In genomic region chr3:69090021-69090420, GRCh38 we compare ENCODE assay signal across 10 cellular contexts. TPM values are rescaled to one million over a fixed set of nuclear protein-coding genes. Genes with fewer than 3 reads are reported as not detected.
A peak's percentile ranks its signal among the peaks of the same experiment; 100 is the strongest.
DNase-seq lines count a peak whose midpoint lies in the region; ATAC-seq and TF ChIP-seq lines count a peak whose summit lies in the region.
"Had no signal": no experiment of that assay in that cellular context is flagged by ENCODE, and none has a peak within 500 bp of the region (broad histone marks: within the 10 kb centered on the region; RNA-seq: fewer than 3 reads in every experiment).

No MANE protein-coding gene starts in this region.

- H3K27ac Mint-ChIP-seq in T-helper 1 cell treated with Interleukin-12 subunit alpha and Interleukin-12 subunit beta and Interleukin-4 antibody, amounts not matched to agents 30 μg/mL and 1 μg/mL, for 36 hours, result peak overlapping the region; percentile 70

- intact Hi-C loops in adrenal gland (cut with DNase I), result no loop called here

- H3K9me3 ChIP-seq in adrenal gland (replicated peaks in 1 of 3), result no peaks in the 10 kb centered on the region
- no peaks in the 10 kb centered on the region for H3K9me3 ChIP-seq in hepatocyte (ENCODE audit: low read depth)
- no peaks in the 10 kb centered on the region for H3K9me3 ChIP-seq in suprapubic skin

- H2AFZ ChIP-seq in hepatocyte, result no peak overlapping the region

- H3K36me3 ChIP-seq in adrenal gland (replicated peaks in 1 of 2) (peaks cover 0 to 7% of the 10 kb centered on the region in 2 donors), hepatocyte (replicated peaks; ENCODE audit: insufficient read depth, low read depth) (no peaks in the 10 kb centered on the region), suprapubic skin (no peaks in the 10 kb centered on the region)

- H3K4me1 Mint-ChIP-seq in T-helper 1 cell treated with Interleukin-12 subunit alpha and Interleukin-12 subunit beta and Interleukin-4 antibody, amounts not matched to agents 30 μg/mL and 1 μg/mL, for 36 hours (ENCODE audit: low read depth), result peaks cover 54% of the 10 kb centered on the region

- peak overlapping the region in 3 of 5 donors; percentile 38 to 66 (median 62) for H3K27ac ChIP-seq in adrenal gland
- H3K27ac ChIP-seq in hepatocyte, result no peak overlapping the region
- H3K27ac ChIP-seq in suprapubic skin, result peak overlapping the region; percentile 62

- no peak for TF ChIP-seq EP300 in suprapubic skin (IDR thresholded peaks at IDR 0.05)

- H3K27me3 ChIP-seq in adrenal gland (no peaks in the 10 kb centered on the region), hepatocyte (no peaks in the 10 kb centered on the region), suprapubic skin (no peaks in the 10 kb centered on the region)

- H3K36me3 Mint-ChIP-seq in T-helper 1 cell treated with Interleukin-12 subunit alpha and Interleukin-12 subunit beta and Interleukin-4 antibody, amounts not matched to agents 30 μg/mL and 1 μg/mL, for 36 hours (ENCODE audit: low read depth), result peaks cover 65% of the 10 kb centered on the region

- peaks cover 88% of the 10 kb centered on the region for H3K79me2 ChIP-seq in hepatocyte

- TF ChIP-seq CTCF in adrenal gland (IDR thresholded peaks at IDR 0.05), result no peak
- TF ChIP-seq CTCF in hepatocyte (IDR thresholded peaks at IDR 0.05; ENCODE audit: poor library complexity), result no peak
- TF ChIP-seq CTCF in suprapubic skin (IDR thresholded peaks at IDR 0.05), result no peak

- H3K4me2 ChIP-seq in hepatocyte, result peak overlapping the region; percentile 6

- peaks cover 22% of the 10 kb centered on the region for H4K20me1 ChIP-seq in hepatocyte (ENCODE audit: insufficient read depth, poor library complexity, severe bottlenecking)

- TF ChIP-seq POLR2A in adrenal gland (IDR thresholded peaks at IDR 0.05) (peak in 1 of 2 donors; percentile 36), suprapubic skin (IDR thresholded peaks at IDR 0.05) (no peak)

- no peak for ATAC-seq in GM21367 (IDR thresholded peaks at IDR 0.05; ENCODE audit: unreplicated experiment)
- ATAC-seq: K562 had no signal

- no peaks in the 10 kb centered on the region for H3K27me3 Mint-ChIP-seq in T-helper 1 cell treated with Interleukin-12 subunit alpha and Interleukin-12 subunit beta and Interleukin-4 antibody, amounts not matched to agents 30 μg/mL and 1 μg/mL, for 36 hours (ENCODE audit: low read depth)

- H3K4me1 ChIP-seq in adrenal gland (replicated peaks in 1 of 2), result peaks cover 72 to 86% of the 10 kb centered on the region in 2 donors
- H3K4me1 ChIP-seq in hepatocyte (ENCODE audit: insufficient read depth), result peaks cover 27% of the 10 kb centered on the region
- H3K4me1 ChIP-seq in suprapubic skin, result peaks cover 89% of the 10 kb centered on the region

- DNase-seq in T-helper 1 cell, result no peak
- no peak for DNase-seq in adrenal gland
- no peak for DNase-seq in hepatocyte (ENCODE audit: low spot score)
- no peak for DNase-seq in suprapubic skin (ENCODE audit: low spot score in 2 of 2)
- DNase-seq in activated CD4-positive, CD25-positive, alpha-beta regulatory T cell (lab: John Stamatoyannopoulos, UW), result no peak
- DNase-seq in NCI-H2107 treated with DMSO at 0.1 percent for 48 hours (lab: John Stamatoyannopoulos, UW; ENCODE audit: unreplicated experiment), result no peak

- 43 to 58% (median 51%) methylated on average over 3 of the region's 3 CpGs for WGBS in adrenal gland, 4 donors
- 75% methylated on average over 3 of the region's 3 CpGs for WGBS in hepatocyte (ENCODE audit: low lambda C conversion rate, missing lambda C conversion rate)
- WGBS in suprapubic skin, result 34% methylated on average over 3 of the region's 3 CpGs

- peak overlapping the region in 1 of 4 donors; percentile 15 for H3K4me3 ChIP-seq in adrenal gland
- H3K4me3 ChIP-seq in hepatocyte, result no peak overlapping the region
- no peak overlapping the region for H3K4me3 ChIP-seq in suprapubic skin
- H3K4me3 ChIP-seq: K562 had no signal

- no peaks in the 10 kb centered on the region for H3K9me2 ChIP-seq in hepatocyte (replicated peaks; ENCODE audit: insufficient read depth)

- H3K4me3 Mint-ChIP-seq in T-helper 1 cell treated with Interleukin-12 subunit alpha and Interleukin-12 subunit beta and Interleukin-4 antibody, amounts not matched to agents 30 μg/mL and 1 μg/mL, for 36 hours, result peak overlapping the region; percentile 71

- no peaks in the 10 kb centered on the region for H3K9me3 Mint-ChIP-seq in T-helper 1 cell treated with Interleukin-12 subunit alpha and Interleukin-12 subunit beta and Interleukin-4 antibody, amounts not matched to agents 30 μg/mL and 1 μg/mL, for 36 hours

RNA-seq across cellular contexts. Expression of gene ARL6IP5, which starts 5.3 kb away (rescaled TPM):
- 100 to 1,000 TPM; 105 to 276 (median 191) TPM for total RNA-seq in adrenal gland
- polyA plus RNA-seq in adrenal gland, result 100 to 1,000 TPM; 100 to 198 (median 130) TPM
- total RNA-seq in hepatocyte, result 70.4 and 72.2 TPM in 2 replicates
- polyA plus RNA-seq in hepatocyte, result 103 and 116 TPM in 2 replicates
- total RNA-seq in suprapubic skin, result 100 to 1,000 TPM in 1 of 4 donors, 10 to 100 TPM in 3; 58.6 to 106 (median 69.0) TPM

RNA-seq across cellular contexts. Expression of gene UBA3, which starts 9.9 kb away (rescaled TPM):
- total RNA-seq in adrenal gland, result 10 to 100 TPM; 39.6 to 85.7 (median 61.5) TPM
- polyA plus RNA-seq in adrenal gland, result 10 to 100 TPM; 31.8 to 76.9 (median 34.4) TPM
- total RNA-seq in hepatocyte, result 59.4 and 59.8 TPM in 2 replicates
- 43.3 and 58.5 TPM in 2 replicates for polyA plus RNA-seq in hepatocyte
- total RNA-seq in suprapubic skin, result 10 to 100 TPM; 37.2 to 77.7 (median 48.6) TPM

RNA-seq across cellular contexts. Expression of gene LMOD3, which starts 32.4 kb away (rescaled TPM):
- under 1 TPM in 3 of 8 donors, not detected in 5; 0.04 to 0.14 (median 0.10) TPM for total RNA-seq in adrenal gland
- polyA plus RNA-seq in adrenal gland, result under 1 TPM; 0.03 to 0.08 (median 0.07) TPM
- total RNA-seq in hepatocyte, result not detected in 2 replicates
- polyA plus RNA-seq in hepatocyte, result not detected in 2 replicates
- total RNA-seq in suprapubic skin, result under 1 TPM in 1 of 4 donors, not detected in 3; 0.40 TPM
- total RNA-seq: K562 had no signal
- polyA plus RNA-seq: BJ had no signal

RNA-seq across cellular contexts. Expression of gene TMF1, which starts 37.9 kb away (rescaled TPM):
- total RNA-seq in adrenal gland (10 to 100 TPM; 16.8 to 39.6 (median 27.3) TPM), hepatocyte (32.0 and 39.6 TPM in 2 replicates), suprapubic skin (10 to 100 TPM; 19.2 to 46.3 (median 27.8) TPM)
- polyA plus RNA-seq in adrenal gland (10 to 100 TPM in 1 of 3 donors, 1 to 10 TPM in 2; 6.9 to 38.1 (median 9.8) TPM), hepatocyte (19.5 and 23.8 TPM in 2 replicates)
